Comparison of ENCODE assay signal across 1 cellular context in the genomic region with DNA sequence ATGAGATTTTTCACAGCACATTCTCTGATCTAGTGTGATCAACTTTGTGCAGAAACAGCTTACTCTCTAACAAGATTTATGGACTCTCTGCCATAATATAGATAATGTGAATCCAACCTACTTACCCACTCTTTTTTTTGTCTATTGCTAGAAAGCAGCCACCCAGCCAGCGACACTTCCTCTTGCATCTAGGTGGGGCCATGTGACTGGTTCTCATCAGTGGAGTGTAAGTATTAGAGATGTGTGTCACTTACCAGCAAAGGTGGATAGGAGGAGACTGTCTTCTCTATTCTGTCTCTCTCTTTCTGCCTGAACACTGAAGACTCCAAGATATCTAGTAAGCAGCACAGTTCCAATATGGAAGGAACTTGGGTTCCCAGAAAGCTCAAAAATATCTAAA.
TF ChIP-seq lines count a peak whose summit lies in the region.

No MANE protein-coding gene starts in this region.

TF ChIP-seq in GM23338, 12 proteins besides CTCF, POLR2A, EP300 and RAD21 (continued from another document):
- TF ChIP-seq JUNB (IDR thresholded peaks at IDR 0.05; ENCODE audit: unreplicated experiment) (no peak), STAT1 (IDR thresholded peaks at IDR 0.05; ENCODE audit: unreplicated experiment) (no peak)
